1 cellular context compared by ENCODE assay signal in the genomic region with DNA sequence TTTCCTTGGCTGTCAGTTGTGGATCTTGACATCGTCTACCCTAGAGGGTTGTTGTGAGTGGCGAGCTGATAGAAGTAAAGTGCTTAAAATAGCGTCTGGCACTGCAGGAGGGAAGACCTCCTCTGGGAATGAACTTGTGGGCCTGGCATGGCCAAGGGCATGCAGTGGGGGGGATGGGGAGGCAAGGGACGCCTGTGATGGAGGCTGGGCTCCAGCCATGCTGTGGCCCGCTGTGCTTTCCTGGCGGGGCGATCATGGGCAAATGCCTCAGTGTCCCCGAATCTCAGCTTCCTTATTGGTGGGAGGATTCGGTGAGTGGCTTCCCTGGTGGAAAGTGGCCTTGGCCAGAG.
TF ChIP-seq lines count a peak whose summit lies in the region.

No MANE protein-coding gene starts in this region.

TF ChIP-seq in GM23338, 12 proteins besides CTCF, POLR2A, EP300 and RAD21 (continued from another document):
- TF ChIP-seq, protein P1, sequence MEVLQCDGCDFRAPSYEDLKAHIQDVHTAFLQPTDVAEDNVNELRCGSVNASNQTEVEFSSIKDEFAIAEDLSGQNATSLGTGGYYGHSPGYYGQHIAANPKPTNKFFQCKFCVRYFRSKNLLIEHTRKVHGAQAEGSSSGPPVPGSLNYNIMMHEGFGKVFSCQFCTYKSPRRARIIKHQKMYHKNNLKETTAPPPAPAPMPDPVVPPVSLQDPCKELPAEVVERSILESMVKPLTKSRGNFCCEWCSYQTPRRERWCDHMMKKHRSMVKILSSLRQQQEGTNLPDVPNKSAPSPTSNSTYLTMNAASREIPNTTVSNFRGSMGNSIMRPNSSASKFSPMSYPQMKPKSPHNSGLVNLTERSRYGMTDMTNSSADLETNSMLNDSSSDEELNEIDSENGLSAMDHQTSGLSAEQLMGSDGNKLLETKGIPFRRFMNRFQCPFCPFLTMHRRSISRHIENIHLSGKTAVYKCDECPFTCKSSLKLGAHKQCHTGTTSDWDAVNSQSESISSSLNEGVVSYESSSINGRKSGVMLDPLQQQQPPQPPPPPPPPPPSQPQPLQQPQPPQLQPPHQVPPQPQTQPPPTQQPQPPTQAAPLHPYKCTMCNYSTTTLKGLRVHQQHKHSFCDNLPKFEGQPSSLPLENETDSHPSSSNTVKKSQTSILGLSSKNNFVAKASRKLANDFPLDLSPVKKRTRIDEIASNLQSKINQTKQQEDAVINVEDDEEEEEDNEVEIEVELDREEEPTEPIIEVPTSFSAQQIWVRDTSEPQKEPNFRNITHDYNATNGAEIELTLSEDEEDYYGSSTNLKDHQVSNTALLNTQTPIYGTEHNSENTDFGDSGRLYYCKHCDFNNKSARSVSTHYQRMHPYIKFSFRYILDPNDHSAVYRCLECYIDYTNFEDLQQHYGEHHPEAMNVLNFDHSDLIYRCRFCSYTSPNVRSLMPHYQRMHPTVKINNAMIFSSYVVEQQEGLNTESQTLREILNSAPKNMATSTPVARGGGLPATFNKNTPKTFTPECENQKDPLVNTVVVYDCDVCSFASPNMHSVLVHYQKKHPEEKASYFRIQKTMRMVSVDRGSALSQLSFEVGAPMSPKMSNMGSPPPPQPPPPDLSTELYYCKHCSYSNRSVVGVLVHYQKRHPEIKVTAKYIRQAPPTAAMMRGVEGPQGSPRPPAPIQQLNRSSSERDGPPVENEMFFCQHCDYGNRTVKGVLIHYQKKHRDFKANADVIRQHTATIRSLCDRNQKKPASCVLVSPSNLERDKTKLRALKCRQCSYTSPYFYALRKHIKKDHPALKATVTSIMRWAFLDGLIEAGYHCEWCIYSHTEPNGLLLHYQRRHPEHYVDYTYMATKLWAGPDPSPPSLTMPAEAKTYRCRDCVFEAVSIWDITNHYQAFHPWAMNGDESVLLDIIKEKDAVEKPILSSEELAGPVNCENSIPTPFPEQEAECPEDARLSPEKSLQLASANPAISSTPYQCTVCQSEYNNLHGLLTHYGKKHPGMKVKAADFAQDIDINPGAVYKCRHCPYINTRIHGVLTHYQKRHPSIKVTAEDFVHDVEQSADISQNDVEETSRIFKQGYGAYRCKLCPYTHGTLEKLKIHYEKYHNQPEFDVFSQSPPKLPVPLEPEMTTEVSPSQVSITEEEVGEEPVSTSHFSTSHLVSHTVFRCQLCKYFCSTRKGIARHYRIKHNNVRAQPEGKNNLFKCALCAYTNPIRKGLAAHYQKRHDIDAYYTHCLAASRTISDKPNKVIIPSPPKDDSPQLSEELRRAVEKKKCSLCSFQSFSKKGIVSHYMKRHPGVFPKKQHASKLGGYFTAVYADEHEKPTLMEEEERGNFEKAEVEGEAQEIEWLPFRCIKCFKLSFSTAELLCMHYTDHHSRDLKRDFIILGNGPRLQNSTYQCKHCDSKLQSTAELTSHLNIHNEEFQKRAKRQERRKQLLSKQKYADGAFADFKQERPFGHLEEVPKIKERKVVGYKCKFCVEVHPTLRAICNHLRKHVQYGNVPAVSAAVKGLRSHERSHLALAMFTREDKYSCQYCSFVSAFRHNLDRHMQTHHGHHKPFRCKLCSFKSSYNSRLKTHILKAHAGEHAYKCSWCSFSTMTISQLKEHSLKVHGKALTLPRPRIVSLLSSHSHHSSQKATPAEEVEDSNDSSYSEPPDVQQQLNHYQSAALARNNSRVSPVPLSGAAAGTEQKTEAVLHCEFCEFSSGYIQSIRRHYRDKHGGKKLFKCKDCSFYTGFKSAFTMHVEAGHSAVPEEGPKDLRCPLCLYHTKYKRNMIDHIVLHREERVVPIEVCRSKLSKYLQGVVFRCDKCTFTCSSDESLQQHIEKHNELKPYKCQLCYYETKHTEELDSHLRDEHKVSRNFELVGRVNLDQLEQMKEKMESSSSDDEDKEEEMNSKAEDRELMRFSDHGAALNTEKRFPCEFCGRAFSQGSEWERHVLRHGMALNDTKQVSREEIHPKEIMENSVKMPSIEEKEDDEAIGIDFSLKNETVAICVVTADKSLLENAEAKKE (CRISPR knock-in tag; IDR thresholded peaks at IDR 0.05), result no peak
- TF ChIP-seq EZH2phosphoT487 (IDR thresholded peaks at IDR 0.05; ENCODE audit: unreplicated experiment) (no peak), REST (IDR thresholded peaks at IDR 0.05; ENCODE audit: unreplicated experiment) (no peak), STAT1 (IDR thresholded peaks at IDR 0.05; ENCODE audit: unreplicated experiment) (no peak), ZNF114 (CRISPR knock-in tag; IDR thresholded peaks at IDR 0.05) (no peak), JUNB (IDR thresholded peaks at IDR 0.05; ENCODE audit: unreplicated experiment) (no peak), CREB1 (CRISPR knock-in tag; IDR thresholded peaks at IDR 0.05; ENCODE audit: low read depth) (no peak), NANOG (IDR thresholded peaks at IDR 0.05; ENCODE audit: borderline replicate concordance) (no peak)
